ENCODE assay signal across 21 cellular contexts in genomic region chr19:29741226-29741625, GRCh38. TPM values are rescaled to one million over a fixed set of nuclear protein-coding genes. Genes with fewer than 3 reads are reported as not detected.
DNase-seq lines count a peak whose midpoint lies in the region; ATAC-seq, FAIRE-seq and TF ChIP-seq lines count a peak whose summit lies in the region.
"Had no signal": no experiment of that assay in that cellular context is flagged by ENCODE, and none has a peak within 500 bp of the region (broad histone marks: within the 10 kb centered on the region; RNA-seq: fewer than 3 reads in every experiment).

No MANE protein-coding gene starts in this region.

- H3K18ac ChIP-seq in neuronal stem cell (ENCODE audit: low read length), result no peak overlapping the region

- no peaks in the 10 kb centered on the region for H3K36me3 Mint-ChIP-seq in chondrocyte (ENCODE audit: low read depth)
- H3K36me3 Mint-ChIP-seq: CD8-positive, alpha-beta T cell had no signal

- no peak overlapping the region for H3K4me2 ChIP-seq in neuronal stem cell (ENCODE audit: insufficient read depth, low read length, poor library complexity, severe bottlenecking)
- H3K4me2 ChIP-seq: A549; BLaER1 treated with 17β-estradiol and CSF1 and Interleukin-3, amounts not matched to agents 10 nM and 100 nM had no signal

- H3K27me3 ChIP-seq in neuronal stem cell (ENCODE audit: control insufficient read depth in 3 of 3, insufficient read depth in 3 of 3, low read depth in 1 of 3, low read length in 3 of 3) (peaks cover 0 to 13% (median 3%) of the 10 kb centered on the region in 3 experiments), aorta (ENCODE audit: control insufficient read depth in 1 of 2, insufficient read depth in 2 of 2, low read length in 1 of 2) (no peaks in the 10 kb centered on the region)
- H3K27me3 ChIP-seq: BLaER1 treated with 17β-estradiol and CSF1 and Interleukin-3, amounts not matched to agents 10 nM and 100 nM had no signal

- H3K4me1 Mint-ChIP-seq in chondrocyte (ENCODE audit: low read depth), result no peaks in the 10 kb centered on the region
- H3K4me1 Mint-ChIP-seq: B cell had no signal

- H3K36me3 ChIP-seq in neuronal stem cell (replicated peaks in 1 of 2; ENCODE audit: control insufficient read depth in 2 of 2, insufficient read depth in 2 of 2, low read length in 2 of 2) (no peaks in the 10 kb centered on the region), aorta (ENCODE audit: control insufficient read depth in 1 of 2, insufficient read depth in 2 of 2, low read length in 1 of 2) (no peaks in the 10 kb centered on the region)
- H3K36me3 ChIP-seq: BLaER1 treated with 17β-estradiol and CSF1 and Interleukin-3, amounts not matched to agents 10 nM and 100 nM had no signal

- no peak overlapping the region for H2BK120ac ChIP-seq in neuronal stem cell (ENCODE audit: low read depth, low read length)

- H2BK5ac ChIP-seq in neuronal stem cell (ENCODE audit: low read length), result no peak overlapping the region

- WGBS in neuronal stem cell (ENCODE audit: extremely low coverage in 2 of 2, insufficient read length in 2 of 2, insufficient replicate concordance in 1 of 2), 2 donors, result no CpG with 5 or more reads among the region's 10 CpGs
- WGBS in aorta, 2 donors, result 51 to 60% methylated on average over 10 of the region's 10 CpGs

- intact Hi-C loops in aorta (cut with DNase I), result no loop called here

- no peak overlapping the region for H3K27ac ChIP-seq in neuronal stem cell (replicated peaks; ENCODE audit: low read length)
- no peak overlapping the region for H3K27ac ChIP-seq in aorta (ENCODE audit: low read depth in 1 of 2, low read length in 2 of 2)
- H3K27ac ChIP-seq: 22Rv1; A549; BLaER1 treated with 17β-estradiol and CSF1 and Interleukin-3, amounts not matched to agents 10 nM and 100 nM; C4-2B had no signal

- H3K4me3 ChIP-seq in neuronal stem cell (ENCODE audit: low read length in 2 of 2) (no peak overlapping the region), aorta (ENCODE audit: low read length in 2 of 2) (no peak overlapping the region)
- H3K4me3 ChIP-seq: A549; BLaER1 treated with 17β-estradiol and CSF1 and Interleukin-3, amounts not matched to agents 10 nM and 100 nM had no signal

- H3K4me1 ChIP-seq in neuronal stem cell (ENCODE audit: control insufficient read depth in 2 of 2, insufficient read depth in 1 of 2, low read depth in 1 of 2, low read length in 2 of 2) (no peaks in the 10 kb centered on the region), aorta (ENCODE audit: control insufficient read depth in 1 of 2, insufficient read depth in 2 of 2, low read length in 2 of 2) (no peaks in the 10 kb centered on the region)
- H3K4me1 ChIP-seq: A549; BLaER1 treated with 17β-estradiol and CSF1 and Interleukin-3, amounts not matched to agents 10 nM and 100 nM; Caco-2 had no signal

- no peak overlapping the region for H2BK12ac ChIP-seq in neuronal stem cell (ENCODE audit: low read length)

- H3K79me1 ChIP-seq in neuronal stem cell (ENCODE audit: low read depth, low read length), result no peaks in the 10 kb centered on the region

- H3K9ac ChIP-seq in neuronal stem cell (ENCODE audit: low read depth, low read length, poor library complexity), result peak overlapping the region; percentile 47
- H3K9ac ChIP-seq: BLaER1 treated with 17β-estradiol and CSF1 and Interleukin-3, amounts not matched to agents 10 nM and 100 nM had no signal

- no peak overlapping the region for H3K23ac ChIP-seq in neuronal stem cell (ENCODE audit: low read depth, low read length, poor library complexity)

- H2AFZ ChIP-seq in neuronal stem cell (ENCODE audit: low read length), result no peak overlapping the region

- H2AK5ac ChIP-seq in neuronal stem cell (ENCODE audit: low read depth, low read length), result no peak overlapping the region

- H3K9me3 ChIP-seq in neuronal stem cell (replicated peaks in 1 of 2; ENCODE audit: control insufficient read depth in 2 of 2, insufficient read depth in 1 of 2, low read depth in 1 of 2, low read length in 2 of 2) (no peaks in the 10 kb centered on the region), aorta (ENCODE audit: control insufficient read depth, low read length) (no peaks in the 10 kb centered on the region)
- H3K9me3 ChIP-seq: A549; BLaER1 treated with 17β-estradiol and CSF1 and Interleukin-3, amounts not matched to agents 10 nM and 100 nM; Caco-2 had no signal

- no peak for TF ChIP-seq CTCF in chondrocyte (IDR thresholded peaks at IDR 0.05)

- no peak overlapping the region for H4K91ac ChIP-seq in neuronal stem cell (ENCODE audit: low read depth, low read length, poor library complexity)

- H3K4ac ChIP-seq in neuronal stem cell (ENCODE audit: low read length), result no peak overlapping the region

- peaks cover 19% of the 10 kb centered on the region for H3K27me3 Mint-ChIP-seq in chondrocyte (ENCODE audit: low read depth)

- ATAC-seq in aorta (ENCODE audit: low FRiP score) (no peak), GM19328 (IDR thresholded peaks at IDR 0.05; ENCODE audit: unreplicated experiment) (no peak)
- ATAC-seq: CD8-positive, alpha-beta T cell had no signal

- no peak overlapping the region for H3K14ac ChIP-seq in neuronal stem cell (ENCODE audit: low read length)

- no peak overlapping the region for H2BK15ac ChIP-seq in neuronal stem cell (ENCODE audit: low read length)

- no peak overlapping the region for H4K8ac ChIP-seq in neuronal stem cell (ENCODE audit: low read depth, low read length)

- H3K27ac Mint-ChIP-seq in chondrocyte (ENCODE audit: unreplicated experiment), result no peak overlapping the region
- H3K27ac Mint-ChIP-seq: B cell; CD4-positive, alpha-beta T cell; CD8-positive, alpha-beta T cell had no signal

- peak; percentile 40 for FAIRE-seq in urothelium cell line (lab: Jason Lieb, UNC)
- FAIRE-seq: D721Med, G401.6, GM12891, GM19239 had no signal

- H3K4me3 Mint-ChIP-seq in chondrocyte (ENCODE audit: unreplicated experiment), result no peak overlapping the region
- H3K4me3 Mint-ChIP-seq: B cell; CD4-positive, alpha-beta T cell; CD8-positive, alpha-beta T cell had no signal

- DNase-seq in chondrocyte (ENCODE audit: low spot score), result peak; percentile 54
- no peak for DNase-seq in neuronal stem cell (ENCODE audit: low spot score)
- DNase-seq in urothelium cell line (ENCODE audit: low spot score), result no peak
- DNase-seq in aorta, result no peak
- DNase-seq: AML-193; Caco-2; Calu3; CD4-positive, alpha-beta T cell; CD8-positive, alpha-beta T cell; DMS79 treated with DMSO at 0.1 percent for 48 hours; GF-D8 had no signal

- H3K9me3 Mint-ChIP-seq in chondrocyte (ENCODE audit: low read depth), result no peaks in the 10 kb centered on the region
- H3K9me3 Mint-ChIP-seq: CD4-positive, alpha-beta T cell; CD8-positive, alpha-beta T cell had no signal

RNA-seq across cellular contexts. Expression of gene C19orf12, which starts 26.2 kb away (rescaled TPM):
- 43.7 to 46.9 TPM (median 46.4 TPM) in 3 replicates for total RNA-seq in chondrocyte
- 20.8 TPM for polyA plus RNA-seq in neuronal stem cell (2013, experiment 1 of 2)
- 20.7 TPM for polyA plus RNA-seq in neuronal stem cell (2013, experiment 2 of 2)
- 10 to 100 TPM; 26.4 to 32.8 TPM for total RNA-seq in aorta
- polyA plus RNA-seq in aorta, result 10 to 100 TPM; 14.3 to 19.5 TPM
